Comparison of ENCODE assay signal across 11 cellular contexts in the genomic region with DNA sequence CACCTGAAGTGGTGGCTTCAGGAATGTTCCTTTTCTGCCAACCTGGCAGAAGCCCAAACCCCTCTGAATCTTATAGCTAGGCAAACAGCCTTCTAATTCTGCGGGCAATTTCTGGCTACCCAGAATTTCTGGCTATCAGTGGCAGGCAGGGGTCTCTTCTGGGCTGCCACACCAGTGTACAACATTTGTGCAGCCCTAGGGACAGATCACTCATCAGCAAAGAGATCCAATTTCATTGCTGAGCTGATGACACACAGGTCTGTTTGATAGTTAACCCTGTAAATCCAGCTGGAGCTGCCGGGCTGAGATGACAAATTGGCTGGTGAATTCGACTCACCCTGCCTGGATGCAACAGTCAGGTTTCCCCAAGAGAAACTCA. TPM values are rescaled to one million over a fixed set of nuclear protein-coding genes. Genes with fewer than 3 reads are reported as not detected.
DNase-seq lines count a peak whose midpoint lies in the region; ATAC-seq and TF ChIP-seq lines count a peak whose summit lies in the region.
"Had no signal": no experiment of that assay in that cellular context is flagged by ENCODE, and none has a peak within 500 bp of the region (broad histone marks: within the 10 kb centered on the region; RNA-seq: fewer than 3 reads in every experiment).

No MANE protein-coding gene starts in this region.

- no peaks in the 10 kb centered on the region for H3K36me3 Mint-ChIP-seq in nephron progenitor cell (ENCODE audit: low read depth)
- peaks cover 4% of the 10 kb centered on the region for H3K36me3 Mint-ChIP-seq in natural killer cell treated with Interleukin-12 subunit alpha and Interleukin-12 subunit beta and Interleukin-15 and Interleukin-18, amount 100 ng/mL, for 72 hours
- peaks cover 0 to 4% of the 10 kb centered on the region in 2 donors for H3K36me3 Mint-ChIP-seq in activated naive CD4-positive, alpha-beta T cell treated with anti-CD3 and anti-CD28 coated beads, Interleukin-2, amount 50 U/mL, for 72 hours

- peak; percentile 62 for DNase-seq in EH (ENCODE audit: low read depth)
- DNase-seq in NCI-H2171 (lab: John Stamatoyannopoulos, UW): peak; percentile 48
- DNase-seq in dermis blood vessel endothelial cell: peak; percentile 49
- peak; percentile 18 for DNase-seq in nephron progenitor cell
- no peak for DNase-seq in activated effector memory CD4-positive, alpha-beta T cell treated with anti-CD3 and anti-CD28 coated beads, Interleukin-2, amount 50 U/mL, for 16 hours
- DNase-seq in natural killer cell treated with Interleukin-12 subunit alpha and Interleukin-12 subunit beta and Interleukin-15 and Interleukin-18, amount 100 ng/mL, for 72 hours (ENCODE audit: low spot score): no peak
- DNase-seq in activated naive CD4-positive, alpha-beta T cell treated with anti-CD3 and anti-CD28 coated beads, Interleukin-2, amount 50 U/mL, for 72 hours (ENCODE audit: low spot score in 2 of 2): no peak
- DNase-seq: activated CD8-positive, alpha-beta memory T cell treated with anti-CD3 and anti-CD28 coated beads, Interleukin-2, amount 50 U/mL, for 48 hours; foreskin melanocyte; NCI-H2081 treated with DMSO at 0.1 percent for 48 hours had no signal

- ATAC-seq in HG02678 (IDR thresholded peaks at IDR 0.05; ENCODE audit: unreplicated experiment): no peak
- no peak for ATAC-seq in natural killer cell treated with Interleukin-12 subunit alpha and Interleukin-12 subunit beta and Interleukin-15 and Interleukin-18, amount 100 ng/mL, for 72 hours
- ATAC-seq in activated naive CD4-positive, alpha-beta T cell treated with anti-CD3 and anti-CD28 coated beads, Interleukin-2, amount 50 U/mL, for 72 hours: no peak

- peaks cover under 1% of the 10 kb centered on the region for H3K27me3 Mint-ChIP-seq in nephron progenitor cell (ENCODE audit: low read depth, poor library complexity)
- peaks cover 24 to 36% of the 10 kb centered on the region in 2 donors for H3K27me3 Mint-ChIP-seq in natural killer cell treated with Interleukin-12 subunit alpha and Interleukin-12 subunit beta and Interleukin-15 and Interleukin-18, amount 100 ng/mL, for 72 hours

- H3K4me1 Mint-ChIP-seq in nephron progenitor cell: peaks cover 54% of the 10 kb centered on the region
- peaks cover 11 to 12% of the 10 kb centered on the region in 2 donors for H3K4me1 Mint-ChIP-seq in natural killer cell treated with Interleukin-12 subunit alpha and Interleukin-12 subunit beta and Interleukin-15 and Interleukin-18, amount 100 ng/mL, for 72 hours (ENCODE audit: low read depth in 2 of 2)

- H3K27ac Mint-ChIP-seq in nephron progenitor cell: peak overlapping the region; percentile 29
- no peak overlapping the region for H3K27ac Mint-ChIP-seq in natural killer cell treated with Interleukin-12 subunit alpha and Interleukin-12 subunit beta and Interleukin-15 and Interleukin-18, amount 100 ng/mL, for 72 hours
- no peak overlapping the region for H3K27ac Mint-ChIP-seq in activated naive CD4-positive, alpha-beta T cell treated with anti-CD3 and anti-CD28 coated beads, Interleukin-2, amount 50 U/mL, for 72 hours

- H3K4me3 Mint-ChIP-seq in nephron progenitor cell: peak overlapping the region; percentile 91
- H3K4me3 Mint-ChIP-seq in natural killer cell treated with Interleukin-12 subunit alpha and Interleukin-12 subunit beta and Interleukin-15 and Interleukin-18, amount 100 ng/mL, for 72 hours: no peak overlapping the region

- TF ChIP-seq CTCF in nephron progenitor cell (IDR thresholded peaks at IDR 0.05): no peak

- H3K9me3 Mint-ChIP-seq in nephron progenitor cell: peaks cover 18% of the 10 kb centered on the region
- no peaks in the 10 kb centered on the region for H3K9me3 Mint-ChIP-seq in natural killer cell treated with Interleukin-12 subunit alpha and Interleukin-12 subunit beta and Interleukin-15 and Interleukin-18, amount 100 ng/mL, for 72 hours
- H3K9me3 Mint-ChIP-seq in activated naive CD4-positive, alpha-beta T cell treated with anti-CD3 and anti-CD28 coated beads, Interleukin-2, amount 50 U/mL, for 72 hours: no peaks in the 10 kb centered on the region

RNA-seq across cellular contexts. Expression of a gene that starts 2.4 kb away (rescaled TPM):
- total RNA-seq in dermis blood vessel endothelial cell: 52.9 and 63.8 TPM in 2 replicates
- under 1 TPM in 1 of 2 donors, not detected in 1; 0.36 TPM for total RNA-seq in natural killer cell treated with Interleukin-12 subunit alpha and Interleukin-12 subunit beta and Interleukin-15 and Interleukin-18, amount 100 ng/mL, for 72 hours
- 1 to 10 TPM in 1 of 2 donors, under 1 TPM in 1; 0.91 to 2.7 TPM for total RNA-seq in activated naive CD4-positive, alpha-beta T cell treated with anti-CD3 and anti-CD28 coated beads, Interleukin-2, amount 50 U/mL, for 72 hours

Comparison
In these comparisons a context has a peak if more than half of its experiments do, and no peak if none do; other contexts are left out.
1. DNase-seq: peak in EH (single experiment), NCI-H2171 (single experiment), dermis blood vessel endothelial cell (single experiment) and nephron progenitor cell (single experiment); none in activated effector memory CD4-positive, alpha-beta T cell treated with anti-CD3 and anti-CD28 coated beads, Interleukin-2, amount 50 U/mL, for 16 hours (single experiment), natural killer cell treated with Interleukin-12 subunit alpha and Interleukin-12 subunit beta and Interleukin-15 and Interleukin-18, amount 100 ng/mL, for 72 hours (single experiment) and activated naive CD4-positive, alpha-beta T cell treated with anti-CD3 and anti-CD28 coated beads, Interleukin-2, amount 50 U/mL, for 72 hours (0 of 2).
2. RNA of a gene that starts 2.4 kb away (total RNA-seq): 52.9 to 63.8 TPM in dermis blood vessel endothelial cell; 0.91 to 2.7 TPM in activated naive CD4-positive, alpha-beta T cell treated with anti-CD3 and anti-CD28 coated beads, Interleukin-2, amount 50 U/mL, for 72 hours and 0.36 TPM in natural killer cell treated with Interleukin-12 subunit alpha and Interleukin-12 subunit beta and Interleukin-15 and Interleukin-18, amount 100 ng/mL, for 72 hours; every median in the first group is over 10 times any median in the second.